In the genomic region with DNA sequence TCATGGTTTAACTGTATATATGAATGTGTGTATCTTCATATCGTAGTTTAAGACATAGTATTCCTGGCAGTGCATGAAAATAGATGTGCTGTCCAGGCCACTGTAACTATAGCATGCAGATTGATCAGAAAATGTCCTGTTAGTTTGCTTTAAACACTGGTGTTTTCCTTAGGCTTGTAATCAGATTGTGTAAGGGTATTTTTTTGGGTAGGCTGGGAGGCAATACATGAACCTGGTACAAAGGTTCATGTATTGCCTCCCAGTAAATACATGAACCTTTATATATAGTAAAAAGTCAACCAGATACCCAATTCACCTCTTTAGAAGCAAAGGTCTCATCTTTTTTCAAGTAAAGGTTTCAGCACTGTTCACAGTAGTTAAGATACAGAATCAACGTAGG, we compare ENCODE assay signal across 10 cellular contexts. TPM values are rescaled to one million over a fixed set of nuclear protein-coding genes. Genes with fewer than 3 reads are reported as not detected.
DNase-seq lines count a peak whose midpoint lies in the region; ATAC-seq and TF ChIP-seq lines count a peak whose summit lies in the region.
"Had no signal": no experiment of that assay in that cellular context is flagged by ENCODE, and none has a peak within 500 bp of the region (broad histone marks: within the 10 kb centered on the region; RNA-seq: fewer than 3 reads in every experiment).

No MANE protein-coding gene starts in this region.

- no peak for ATAC-seq in activated T-cell treated with anti-CD3 and anti-CD28 coated beads, Interleukin-2, amount 50 U/mL, for 72 hours (replicated peaks in 1 of 2)
- ATAC-seq in activated naive CD8-positive, alpha-beta T cell treated with anti-CD3 and anti-CD28 coated beads, Interleukin-2, amount 50 U/mL, for 24 hours = no peak
- no peak for ATAC-seq in GM18502 (IDR thresholded peaks at IDR 0.05; ENCODE audit: poor library complexity, unreplicated experiment)
- ATAC-seq: left lobe of liver had no signal

- no peak for DNase-seq in activated T-cell treated with anti-CD3 and anti-CD28 coated beads, Interleukin-2, amount 50 U/mL, for 72 hours
- no peak for DNase-seq in activated T-cell treated with anti-CD3 and anti-CD28 coated beads, Interleukin-2, amount 50 U/mL, for 48 hours
- no peak for DNase-seq in activated naive CD8-positive, alpha-beta T cell treated with anti-CD3 and anti-CD28 coated beads, Interleukin-2, amount 50 U/mL, for 24 hours
- DNase-seq in NOMO-1 treated with dmso at 0.1 percent for 144 hours (lab: John Stamatoyannopoulos, UW; ENCODE audit: unreplicated experiment) (no peak), NCI-H2029 treated with DMSO at 0.1 percent for 48 hours (lab: John Stamatoyannopoulos, UW) (no peak)
- DNase-seq: NCI-H187 had no signal

- peak overlapping the region; percentile 96 to 100 for H3K9ac ChIP-seq in liver (ENCODE audit: low read depth in 1 of 2, low read length in 2 of 2)

- TF ChIP-seq CTCF in liver (IDR thresholded peaks at IDR 0.05; ENCODE audit: low read depth, low read length, missing input control) = no peak

- no peaks in the 10 kb centered on the region for H3K27me3 Mint-ChIP-seq in activated T-cell treated with anti-CD3 and anti-CD28 coated beads, Interleukin-2, amount 50 U/mL, for 72 hours (ENCODE audit: low read depth)
- H3K27me3 Mint-ChIP-seq in activated naive CD8-positive, alpha-beta T cell treated with anti-CD3 and anti-CD28 coated beads, Interleukin-2, amount 50 U/mL, for 24 hours = peaks cover 2% of the 10 kb centered on the region

- peaks cover 58% of the 10 kb centered on the region for H3K4me1 Mint-ChIP-seq in activated T-cell treated with anti-CD3 and anti-CD28 coated beads, Interleukin-2, amount 50 U/mL, for 72 hours (ENCODE audit: low read depth)
- H3K4me1 Mint-ChIP-seq in activated naive CD8-positive, alpha-beta T cell treated with anti-CD3 and anti-CD28 coated beads, Interleukin-2, amount 50 U/mL, for 24 hours = peaks cover 55% of the 10 kb centered on the region

- H3K9me3 ChIP-seq in liver (ENCODE audit: control insufficient read depth in 4 of 4, low read length in 3 of 4) (no peaks in the 10 kb centered on the region), thymus (ENCODE audit: control insufficient read depth) (no peaks in the 10 kb centered on the region)

- 46% methylated on average over 2 of the region's 2 CpGs for WGBS in liver
- WGBS in thymus = 96% methylated on average over 2 of the region's 2 CpGs

- H3K4me1 ChIP-seq in liver (ENCODE audit: control insufficient read depth in 4 of 4, insufficient read depth in 4 of 4, low read length in 3 of 4) (peaks cover 2 to 25% (median 8%) of the 10 kb centered on the region in 4 donors), thymus (ENCODE audit: control insufficient read depth, insufficient read depth, low read length) (peaks cover 13% of the 10 kb centered on the region)

- H3K27me3 ChIP-seq in liver (ENCODE audit: control insufficient read depth in 4 of 4, insufficient read depth in 4 of 4, low read length in 3 of 4) = no peaks in the 10 kb centered on the region
- no peaks in the 10 kb centered on the region for H3K27me3 ChIP-seq in thymus (ENCODE audit: control insufficient read depth, insufficient read depth)

- peak overlapping the region; percentile 99 for H3K27ac Mint-ChIP-seq in activated T-cell treated with anti-CD3 and anti-CD28 coated beads, Interleukin-2, amount 50 U/mL, for 72 hours
- H3K27ac Mint-ChIP-seq in activated naive CD8-positive, alpha-beta T cell treated with anti-CD3 and anti-CD28 coated beads, Interleukin-2, amount 50 U/mL, for 24 hours = peak overlapping the region; percentile 100

- H3K27ac ChIP-seq in liver (ENCODE audit: low read depth in 1 of 2, low read length in 2 of 2) (peak overlapping the region; percentile 100), thymus (ENCODE audit: low read depth) (no peak overlapping the region)

- H3K4me3 ChIP-seq in liver (ENCODE audit: low read depth in 1 of 3, low read length in 3 of 3) (peak overlapping the region; percentile 70 to 96 (median 92)), thymus (ENCODE audit: low read length) (peak overlapping the region; percentile 20)

- H3K9me3 Mint-ChIP-seq in activated T-cell treated with anti-CD3 and anti-CD28 coated beads, Interleukin-2, amount 50 U/mL, for 72 hours = no peaks in the 10 kb centered on the region
- no peaks in the 10 kb centered on the region for H3K9me3 Mint-ChIP-seq in activated naive CD8-positive, alpha-beta T cell treated with anti-CD3 and anti-CD28 coated beads, Interleukin-2, amount 50 U/mL, for 24 hours

- no peak for TF ChIP-seq RAD21 in liver (IDR thresholded peaks at IDR 0.05)

- H3K36me3 ChIP-seq in liver (ENCODE audit: control insufficient read depth in 4 of 4, insufficient read depth in 3 of 4, low read depth in 1 of 4, low read length in 3 of 4) (peaks cover 0 to 3% (median under 1%) of the 10 kb centered on the region in 4 donors), thymus (ENCODE audit: control insufficient read depth, insufficient read depth) (peaks cover 3% of the 10 kb centered on the region)

- peak overlapping the region; percentile 95 to 96 for H3K4me3 Mint-ChIP-seq in activated T-cell treated with anti-CD3 and anti-CD28 coated beads, Interleukin-2, amount 50 U/mL, for 72 hours
- peak overlapping the region; percentile 100 for H3K4me3 Mint-ChIP-seq in activated naive CD8-positive, alpha-beta T cell treated with anti-CD3 and anti-CD28 coated beads, Interleukin-2, amount 50 U/mL, for 24 hours

- H3K36me3 Mint-ChIP-seq in activated T-cell treated with anti-CD3 and anti-CD28 coated beads, Interleukin-2, amount 50 U/mL, for 72 hours (ENCODE audit: insufficient read depth in 2 of 2) = peaks cover 10 to 14% of the 10 kb centered on the region in 2 donors
- H3K36me3 Mint-ChIP-seq in activated naive CD8-positive, alpha-beta T cell treated with anti-CD3 and anti-CD28 coated beads, Interleukin-2, amount 50 U/mL, for 24 hours (ENCODE audit: low read depth) = peaks cover 13% of the 10 kb centered on the region

TF ChIP-seq in liver, 16 proteins besides CTCF, POLR2A, EP300 and RAD21:
- TF ChIP-seq HNF4A (conservative IDR thresholded peaks at IDR 0.05) (peak; percentile 83 to 92), NR2F2 (IDR thresholded peaks at IDR 0.05) (no peak), SP1 (IDR thresholded peaks at IDR 0.05) (peak; percentile 52), RXRA (IDR thresholded peaks at IDR 0.05) (peak in 1 of 2 donors; percentile 17), ATF3 (IDR thresholded peaks at IDR 0.05) (peak; percentile 21), JUND (IDR thresholded peaks at IDR 0.05) (no peak), FOXA2 (IDR thresholded peaks at IDR 0.05) (no peak), HNF4G (IDR thresholded peaks at IDR 0.05) (peak; percentile 42)
- TF ChIP-seq, protein P1, sequence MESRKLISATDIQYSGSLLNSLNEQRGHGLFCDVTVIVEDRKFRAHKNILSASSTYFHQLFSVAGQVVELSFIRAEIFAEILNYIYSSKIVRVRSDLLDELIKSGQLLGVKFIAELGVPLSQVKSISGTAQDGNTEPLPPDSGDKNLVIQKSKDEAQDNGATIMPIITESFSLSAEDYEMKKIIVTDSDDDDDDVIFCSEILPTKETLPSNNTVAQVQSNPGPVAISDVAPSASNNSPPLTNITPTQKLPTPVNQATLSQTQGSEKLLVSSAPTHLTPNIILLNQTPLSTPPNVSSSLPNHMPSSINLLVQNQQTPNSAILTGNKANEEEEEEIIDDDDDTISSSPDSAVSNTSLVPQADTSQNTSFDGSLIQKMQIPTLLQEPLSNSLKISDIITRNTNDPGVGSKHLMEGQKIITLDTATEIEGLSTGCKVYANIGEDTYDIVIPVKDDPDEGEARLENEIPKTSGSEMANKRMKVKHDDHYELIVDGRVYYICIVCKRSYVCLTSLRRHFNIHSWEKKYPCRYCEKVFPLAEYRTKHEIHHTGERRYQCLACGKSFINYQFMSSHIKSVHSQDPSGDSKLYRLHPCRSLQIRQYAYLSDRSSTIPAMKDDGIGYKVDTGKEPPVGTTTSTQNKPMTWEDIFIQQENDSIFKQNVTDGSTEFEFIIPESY (IDR thresholded peaks at IDR 0.05) = peak; percentile 23

RNA-seq across cellular contexts. Expression of gene COQ10B, which starts 1.6 kb away (rescaled TPM):
- 10 to 100 TPM; 24.0 to 25.6 TPM for total RNA-seq in activated T-cell treated with anti-CD3 and anti-CD28 coated beads, Interleukin-2, amount 50 U/mL, for 72 hours
- total RNA-seq in liver = 10 to 100 TPM; 18.4 to 22.1 TPM
- polyA plus RNA-seq in liver (10 to 100 TPM; 12.0 to 14.6 TPM), thymus (21.3 TPM)

RNA-seq across cellular contexts. Expression of gene SF3B1, which starts 20.1 kb away (rescaled TPM):
- total RNA-seq in activated T-cell treated with anti-CD3 and anti-CD28 coated beads, Interleukin-2, amount 50 U/mL, for 72 hours = 100 to 1,000 TPM; 272 to 284 TPM
- 100 to 1,000 TPM; 121 to 180 TPM for total RNA-seq in liver
- polyA plus RNA-seq in liver (100 to 1,000 TPM in 1 of 2 donors, 10 to 100 TPM in 1; 44.1 to 156 TPM), thymus (578 TPM)

RNA-seq across cellular contexts. Expression of gene HSPD1, which starts 44.7 kb away (rescaled TPM):
- 100 to 1,000 TPM; 635 to 720 TPM for total RNA-seq in activated T-cell treated with anti-CD3 and anti-CD28 coated beads, Interleukin-2, amount 50 U/mL, for 72 hours
- 100 to 1,000 TPM; 185 to 305 TPM for total RNA-seq in liver
- polyA plus RNA-seq in liver = 100 to 1,000 TPM; 269 to 490 TPM
- 159 TPM for polyA plus RNA-seq in thymus

RNA-seq across cellular contexts. Expression of gene HSPE1, which starts 45.3 kb away (rescaled TPM):
- total RNA-seq in activated T-cell treated with anti-CD3 and anti-CD28 coated beads, Interleukin-2, amount 50 U/mL, for 72 hours = 10 to 100 TPM; 64.9 to 75.0 TPM
- total RNA-seq in liver = 100 to 1,000 TPM in 1 of 2 donors, 10 to 100 TPM in 1; 88.2 to 155 TPM
- polyA plus RNA-seq in liver (100 to 1,000 TPM; 226 to 347 TPM), thymus (124 TPM)
